ENCODE assay signal across 9 cellular contexts in genomic region chr20:11520596-11520995, GRCh38.
"Had no signal": no experiment of that assay in that cellular context is flagged by ENCODE, and none has a peak within 500 bp of the region (broad histone marks: within the 10 kb centered on the region; RNA-seq: fewer than 3 reads in every experiment).

No MANE protein-coding gene starts in this region.

- H3K27ac Mint-ChIP-seq: GM23338, H9 had no signal

- ATAC-seq: GM23338, K562 had no signal

- H3K4me1 Mint-ChIP-seq: GM23338, H9 had no signal

- FAIRE-seq: H1, H54, HTR-8/SVneo, K562 had no signal

- H2AFZ ChIP-seq: GM23338 had no signal

- H3K4me3 Mint-ChIP-seq: GM23338, H9 had no signal

- H3K4me3 ChIP-seq: GM23338, K562 had no signal

- DNase-seq: H9, HCEC 1CT, IMR-90, KG1 had no signal

- H3K4me2 ChIP-seq: GM23338 had no signal
